11 cellular contexts compared by ENCODE assay signal in the genomic region with DNA sequence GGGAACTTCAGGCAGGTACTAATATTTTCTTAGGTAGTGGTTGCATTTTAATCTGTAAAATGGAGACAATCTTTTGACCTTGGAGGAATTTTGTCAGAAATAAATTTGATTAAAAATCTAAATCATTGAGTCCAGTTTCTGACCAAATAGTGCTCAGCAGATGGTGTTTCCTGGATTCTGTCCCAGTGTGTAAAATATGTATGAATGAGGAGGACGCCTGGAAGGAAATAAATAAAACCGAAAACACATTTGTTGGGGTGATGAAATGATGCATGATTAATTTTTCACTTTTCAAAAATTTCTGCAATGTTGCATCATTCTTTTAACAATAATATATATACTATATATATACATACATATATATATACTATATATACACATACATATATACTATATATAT.
DNase-seq lines count a peak whose midpoint lies in the region; ATAC-seq and TF ChIP-seq lines count a peak whose summit lies in the region.
"Had no signal": no experiment of that assay in that cellular context is flagged by ENCODE, and none has a peak within 500 bp of the region (broad histone marks: within the 10 kb centered on the region; RNA-seq: fewer than 3 reads in every experiment).

No MANE protein-coding gene starts in this region.

- peaks cover 4% of the 10 kb centered on the region for H3K36me3 Mint-ChIP-seq in Calu3 (ENCODE audit: insufficient read depth, unreplicated experiment)
- H3K36me3 Mint-ChIP-seq: naive thymus-derived CD8-positive, alpha-beta T cell had no signal

- TF ChIP-seq CTCF in Calu3 (IDR thresholded peaks at IDR 0.05; ENCODE audit: unreplicated experiment), result no peak
- no peak for TF ChIP-seq CTCF in fibroblast of pulmonary artery (IDR thresholded peaks at IDR 0.05; ENCODE audit: low read length, missing control alignments)

- DNase-seq in Calu3 (no peak), adipocyte (ENCODE audit: low read depth) (peak; percentile 59), fibroblast of pulmonary artery (ENCODE audit: low read depth) (peak; percentile 76), mucosa of gallbladder (ENCODE audit: low spot score) (no peak)
- no peak for DNase-seq in activated CD4-positive, alpha-beta T cell treated with anti-CD3 and anti-CD28 coated beads for 4 hours
- DNase-seq: NCI-H2171, NCI-H774 had no signal

- BruUV-seq in Calu3 (replicated peaks; lab: Mats Ljungman, UMichigan), result no TSS peak

- no peaks in the 10 kb centered on the region for H3K9me3 ChIP-seq in adipocyte (ENCODE audit: control insufficient read depth, low read length)

- no peak overlapping the region for H3K9ac ChIP-seq in adipocyte (ENCODE audit: low read length)

- no peaks in the 10 kb centered on the region for H3K27me3 Mint-ChIP-seq in Calu3 (ENCODE audit: unreplicated experiment)
- H3K27me3 Mint-ChIP-seq: naive thymus-derived CD8-positive, alpha-beta T cell had no signal

- H2AFZ ChIP-seq in ACC112 (ENCODE audit: low read length, unreplicated experiment), result no peak overlapping the region

- H3K4me1 Mint-ChIP-seq in Calu3 (ENCODE audit: low read depth, unreplicated experiment), result peaks cover 11% of the 10 kb centered on the region

- no peaks in the 10 kb centered on the region for H3K9me3 Mint-ChIP-seq in Calu3 (ENCODE audit: low read depth, unreplicated experiment)
- H3K9me3 Mint-ChIP-seq: naive thymus-derived CD8-positive, alpha-beta T cell had no signal

- H3K4me3 ChIP-seq in ACC112 (ENCODE audit: low read depth, low read length) (no peak overlapping the region), adipocyte (ENCODE audit: low read length) (no peak overlapping the region), fibroblast of pulmonary artery (replicated peaks; ENCODE audit: low read depth, low read length) (no peak overlapping the region)

- intact Hi-C loops in Calu3 (cut with micrococcal nuclease; ENCODE audit: unreplicated experiment), result no loop called here

- peak overlapping the region; percentile 80 for H3K27ac ChIP-seq in ACC112 (ENCODE audit: low read depth, low read length)

- CTCF ChIA-PET in Calu3 (lab: Charles Lee), result no interaction called here

- H3K27me3 ChIP-seq in ACC112 (ENCODE audit: insufficient read depth, low read length) (no peaks in the 10 kb centered on the region), adipocyte (replicated peaks; ENCODE audit: control insufficient read depth, insufficient read depth, low read length) (no peaks in the 10 kb centered on the region)

- ATAC-seq in HG02981 (IDR thresholded peaks at IDR 0.05; ENCODE audit: unreplicated experiment) (no peak), HG02798 (IDR thresholded peaks at IDR 0.05; ENCODE audit: poor library complexity, unreplicated experiment) (no peak)

- peak overlapping the region; percentile 47 for H3K27ac Mint-ChIP-seq in Calu3 (ENCODE audit: unreplicated experiment)

- H3K4me1 ChIP-seq in ACC112 (ENCODE audit: control insufficient read depth, insufficient read depth, low read length, unreplicated experiment) (peaks cover 24% of the 10 kb centered on the region), adipocyte (ENCODE audit: control insufficient read depth, insufficient read depth, low read length) (peaks cover 17% of the 10 kb centered on the region)

- no peaks in the 10 kb centered on the region for H3K36me3 ChIP-seq in ACC112 (ENCODE audit: insufficient read depth, low read length)
- no peaks in the 10 kb centered on the region for H3K36me3 ChIP-seq in adipocyte (ENCODE audit: control insufficient read depth, insufficient read depth, low read length, severe bottlenecking)

- H3K4me3 Mint-ChIP-seq in Calu3 (ENCODE audit: low read depth, unreplicated experiment), result no peak overlapping the region

- H3K79me2 ChIP-seq in ACC112 (ENCODE audit: control insufficient read depth, insufficient read depth, low read length, unreplicated experiment), result no peaks in the 10 kb centered on the region

Comparison
In these comparisons a context has a peak if more than half of its experiments do, and no peak if none do; other contexts are left out.
1. DNase-seq: peak in adipocyte (single experiment) and fibroblast of pulmonary artery (single experiment); none in Calu3 (single experiment), activated CD4-positive, alpha-beta T cell treated with anti-CD3 and anti-CD28 coated beads for 4 hours (0 of 2) and mucosa of gallbladder (single experiment).